13 cellular contexts compared by ENCODE assay signal in the genomic region with DNA sequence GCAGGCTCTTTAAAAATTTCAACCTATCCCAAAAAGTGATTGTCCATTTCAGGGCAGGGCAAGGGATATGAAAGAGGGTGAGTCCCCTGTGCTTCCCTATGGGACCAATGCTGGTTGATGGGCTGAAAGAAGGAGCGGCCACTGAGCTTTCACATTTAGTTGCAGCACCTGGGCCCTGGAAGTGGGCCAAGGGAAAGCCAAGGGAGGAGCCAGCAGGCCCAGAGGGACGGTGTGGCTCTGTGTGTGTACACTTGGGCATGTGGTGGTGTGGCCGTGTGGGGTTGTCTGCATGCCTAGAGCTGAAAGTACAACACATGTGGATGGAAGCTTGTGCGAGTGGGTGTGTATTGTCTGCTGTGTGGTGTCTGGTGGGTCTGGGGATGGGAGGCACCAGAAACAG.
DNase-seq lines count a peak whose midpoint lies in the region; ATAC-seq and TF ChIP-seq lines count a peak whose summit lies in the region.
"Had no signal": no experiment of that assay in that cellular context is flagged by ENCODE, and none has a peak within 500 bp of the region (broad histone marks: within the 10 kb centered on the region; RNA-seq: fewer than 3 reads in every experiment).

No MANE protein-coding gene starts in this region.

- no peak for ATAC-seq in HG02938 (IDR thresholded peaks at IDR 0.05; ENCODE audit: unreplicated experiment)
- ATAC-seq in GM21390 (IDR thresholded peaks at IDR 0.05; ENCODE audit: unreplicated experiment), result no peak
- ATAC-seq: activated CD4-positive, CD25-positive, alpha-beta regulatory T cell treated with anti-CD3 and anti-CD28 coated beads, Interleukin-2, amount 50 U/mL, for 24 hours had no signal

- DNase-seq in NCI-H345 (lab: John Stamatoyannopoulos, UW) (peak; percentile 11), NCI-H345 treated with DMSO at 0.1 percent for 48 hours (lab: John Stamatoyannopoulos, UW; ENCODE audit: unreplicated experiment) (no peak), DMS 273 (lab: John Stamatoyannopoulos, UW; ENCODE audit: unreplicated experiment) (peak; percentile 85), NCI-H69 (lab: John Stamatoyannopoulos, UW) (peak; percentile 89), epithelial cell of esophagus (ENCODE audit: low read depth) (peak; percentile 23)
- no peak for DNase-seq in stimulated activated CD4-positive, alpha-beta T cell treated with anti-CD3 and anti-CD28 coated beads, Interleukin-4, amount 100 ng/mL, for 1 hour
- DNase-seq: activated effector memory CD4-positive, alpha-beta T cell treated with Interleukin-2 at 50 U/mL for 16 hours; Calu3; NCI-H1105 had no signal

- no peak overlapping the region for H3K4me3 ChIP-seq in epithelial cell of esophagus (ENCODE audit: low read length)
- H3K4me3 ChIP-seq: tibial nerve had no signal

- TF ChIP-seq CTCF in epithelial cell of esophagus (IDR thresholded peaks at IDR 0.05; ENCODE audit: insufficient read depth, low read depth, low read length, missing control alignments), result no peak

Comparison
In these comparisons a context has a peak if more than half of its experiments do, and no peak if none do; other contexts are left out.
1. DNase-seq: peak in NCI-H345 (single experiment), DMS 273 (single experiment), NCI-H69 (single experiment) and epithelial cell of esophagus (single experiment); none in NCI-H345 treated with DMSO at 0.1 percent for 48 hours (single experiment) and stimulated activated CD4-positive, alpha-beta T cell treated with anti-CD3 and anti-CD28 coated beads, Interleukin-4, amount 100 ng/mL, for 1 hour (single experiment).